Comparison of ENCODE assay signal across 1 cellular context in the genomic region with DNA sequence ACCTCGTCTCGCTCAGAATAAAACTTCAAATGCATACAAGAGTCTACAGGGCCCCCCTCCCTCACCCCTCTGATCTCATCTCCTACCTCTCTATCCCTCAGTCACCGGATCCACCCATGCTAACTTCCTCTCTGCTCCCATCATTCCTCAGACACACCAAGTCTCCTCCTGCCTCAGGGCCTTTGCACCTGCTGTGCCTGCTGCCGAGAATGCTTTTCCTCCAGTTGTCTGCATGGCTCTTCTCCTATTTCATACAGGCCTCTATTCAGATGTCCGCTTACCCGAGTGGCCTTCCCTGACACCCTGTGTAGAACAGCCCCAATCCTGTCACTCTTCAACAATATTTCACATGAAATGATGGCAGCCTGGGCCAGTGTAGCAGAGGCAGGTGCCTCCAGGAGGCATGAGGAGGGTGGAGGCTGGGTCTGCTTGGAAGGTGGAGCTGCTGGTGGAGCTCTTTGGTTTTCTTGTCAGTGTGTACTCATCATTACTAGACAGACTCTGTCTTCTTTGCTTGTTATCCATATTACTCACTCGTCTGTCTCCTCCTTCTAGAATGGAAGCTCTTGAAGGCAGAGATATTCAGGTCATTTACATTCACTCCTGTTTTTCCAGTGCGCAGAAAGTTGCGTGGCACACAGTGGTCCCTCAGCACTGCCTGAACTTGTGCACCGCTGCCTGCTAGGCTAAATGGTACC.
TF ChIP-seq lines count a peak whose summit lies in the region.

No MANE protein-coding gene starts in this region.

TF ChIP-seq in GM23338, 12 proteins besides CTCF, POLR2A, EP300 and RAD21:
- TF ChIP-seq ZNF331 (CRISPR knock-in tag; IDR thresholded peaks at IDR 0.05; ENCODE audit: low read depth) (no peak), EZH2phosphoT487 (IDR thresholded peaks at IDR 0.05; ENCODE audit: unreplicated experiment) (no peak), CREB1 (CRISPR knock-in tag; IDR thresholded peaks at IDR 0.05; ENCODE audit: low read depth) (no peak), NANOG (IDR thresholded peaks at IDR 0.05; ENCODE audit: borderline replicate concordance) (no peak), JUNB (IDR thresholded peaks at IDR 0.05; ENCODE audit: unreplicated experiment) (no peak), ZNF114 (CRISPR knock-in tag; IDR thresholded peaks at IDR 0.05) (no peak), STAT1 (IDR thresholded peaks at IDR 0.05; ENCODE audit: unreplicated experiment) (no peak), EZH2 (IDR thresholded peaks at IDR 0.05; ENCODE audit: low read depth, unreplicated experiment) (no peak), ETS1 (IDR thresholded peaks at IDR 0.05) (no peak), POLR2AphosphoS5 (IDR thresholded peaks at IDR 0.05; ENCODE audit: low read depth) (no peak)
- TF ChIP-seq, protein P1, sequence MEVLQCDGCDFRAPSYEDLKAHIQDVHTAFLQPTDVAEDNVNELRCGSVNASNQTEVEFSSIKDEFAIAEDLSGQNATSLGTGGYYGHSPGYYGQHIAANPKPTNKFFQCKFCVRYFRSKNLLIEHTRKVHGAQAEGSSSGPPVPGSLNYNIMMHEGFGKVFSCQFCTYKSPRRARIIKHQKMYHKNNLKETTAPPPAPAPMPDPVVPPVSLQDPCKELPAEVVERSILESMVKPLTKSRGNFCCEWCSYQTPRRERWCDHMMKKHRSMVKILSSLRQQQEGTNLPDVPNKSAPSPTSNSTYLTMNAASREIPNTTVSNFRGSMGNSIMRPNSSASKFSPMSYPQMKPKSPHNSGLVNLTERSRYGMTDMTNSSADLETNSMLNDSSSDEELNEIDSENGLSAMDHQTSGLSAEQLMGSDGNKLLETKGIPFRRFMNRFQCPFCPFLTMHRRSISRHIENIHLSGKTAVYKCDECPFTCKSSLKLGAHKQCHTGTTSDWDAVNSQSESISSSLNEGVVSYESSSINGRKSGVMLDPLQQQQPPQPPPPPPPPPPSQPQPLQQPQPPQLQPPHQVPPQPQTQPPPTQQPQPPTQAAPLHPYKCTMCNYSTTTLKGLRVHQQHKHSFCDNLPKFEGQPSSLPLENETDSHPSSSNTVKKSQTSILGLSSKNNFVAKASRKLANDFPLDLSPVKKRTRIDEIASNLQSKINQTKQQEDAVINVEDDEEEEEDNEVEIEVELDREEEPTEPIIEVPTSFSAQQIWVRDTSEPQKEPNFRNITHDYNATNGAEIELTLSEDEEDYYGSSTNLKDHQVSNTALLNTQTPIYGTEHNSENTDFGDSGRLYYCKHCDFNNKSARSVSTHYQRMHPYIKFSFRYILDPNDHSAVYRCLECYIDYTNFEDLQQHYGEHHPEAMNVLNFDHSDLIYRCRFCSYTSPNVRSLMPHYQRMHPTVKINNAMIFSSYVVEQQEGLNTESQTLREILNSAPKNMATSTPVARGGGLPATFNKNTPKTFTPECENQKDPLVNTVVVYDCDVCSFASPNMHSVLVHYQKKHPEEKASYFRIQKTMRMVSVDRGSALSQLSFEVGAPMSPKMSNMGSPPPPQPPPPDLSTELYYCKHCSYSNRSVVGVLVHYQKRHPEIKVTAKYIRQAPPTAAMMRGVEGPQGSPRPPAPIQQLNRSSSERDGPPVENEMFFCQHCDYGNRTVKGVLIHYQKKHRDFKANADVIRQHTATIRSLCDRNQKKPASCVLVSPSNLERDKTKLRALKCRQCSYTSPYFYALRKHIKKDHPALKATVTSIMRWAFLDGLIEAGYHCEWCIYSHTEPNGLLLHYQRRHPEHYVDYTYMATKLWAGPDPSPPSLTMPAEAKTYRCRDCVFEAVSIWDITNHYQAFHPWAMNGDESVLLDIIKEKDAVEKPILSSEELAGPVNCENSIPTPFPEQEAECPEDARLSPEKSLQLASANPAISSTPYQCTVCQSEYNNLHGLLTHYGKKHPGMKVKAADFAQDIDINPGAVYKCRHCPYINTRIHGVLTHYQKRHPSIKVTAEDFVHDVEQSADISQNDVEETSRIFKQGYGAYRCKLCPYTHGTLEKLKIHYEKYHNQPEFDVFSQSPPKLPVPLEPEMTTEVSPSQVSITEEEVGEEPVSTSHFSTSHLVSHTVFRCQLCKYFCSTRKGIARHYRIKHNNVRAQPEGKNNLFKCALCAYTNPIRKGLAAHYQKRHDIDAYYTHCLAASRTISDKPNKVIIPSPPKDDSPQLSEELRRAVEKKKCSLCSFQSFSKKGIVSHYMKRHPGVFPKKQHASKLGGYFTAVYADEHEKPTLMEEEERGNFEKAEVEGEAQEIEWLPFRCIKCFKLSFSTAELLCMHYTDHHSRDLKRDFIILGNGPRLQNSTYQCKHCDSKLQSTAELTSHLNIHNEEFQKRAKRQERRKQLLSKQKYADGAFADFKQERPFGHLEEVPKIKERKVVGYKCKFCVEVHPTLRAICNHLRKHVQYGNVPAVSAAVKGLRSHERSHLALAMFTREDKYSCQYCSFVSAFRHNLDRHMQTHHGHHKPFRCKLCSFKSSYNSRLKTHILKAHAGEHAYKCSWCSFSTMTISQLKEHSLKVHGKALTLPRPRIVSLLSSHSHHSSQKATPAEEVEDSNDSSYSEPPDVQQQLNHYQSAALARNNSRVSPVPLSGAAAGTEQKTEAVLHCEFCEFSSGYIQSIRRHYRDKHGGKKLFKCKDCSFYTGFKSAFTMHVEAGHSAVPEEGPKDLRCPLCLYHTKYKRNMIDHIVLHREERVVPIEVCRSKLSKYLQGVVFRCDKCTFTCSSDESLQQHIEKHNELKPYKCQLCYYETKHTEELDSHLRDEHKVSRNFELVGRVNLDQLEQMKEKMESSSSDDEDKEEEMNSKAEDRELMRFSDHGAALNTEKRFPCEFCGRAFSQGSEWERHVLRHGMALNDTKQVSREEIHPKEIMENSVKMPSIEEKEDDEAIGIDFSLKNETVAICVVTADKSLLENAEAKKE (CRISPR knock-in tag; IDR thresholded peaks at IDR 0.05) = no peak
- TF ChIP-seq, protein P2, sequence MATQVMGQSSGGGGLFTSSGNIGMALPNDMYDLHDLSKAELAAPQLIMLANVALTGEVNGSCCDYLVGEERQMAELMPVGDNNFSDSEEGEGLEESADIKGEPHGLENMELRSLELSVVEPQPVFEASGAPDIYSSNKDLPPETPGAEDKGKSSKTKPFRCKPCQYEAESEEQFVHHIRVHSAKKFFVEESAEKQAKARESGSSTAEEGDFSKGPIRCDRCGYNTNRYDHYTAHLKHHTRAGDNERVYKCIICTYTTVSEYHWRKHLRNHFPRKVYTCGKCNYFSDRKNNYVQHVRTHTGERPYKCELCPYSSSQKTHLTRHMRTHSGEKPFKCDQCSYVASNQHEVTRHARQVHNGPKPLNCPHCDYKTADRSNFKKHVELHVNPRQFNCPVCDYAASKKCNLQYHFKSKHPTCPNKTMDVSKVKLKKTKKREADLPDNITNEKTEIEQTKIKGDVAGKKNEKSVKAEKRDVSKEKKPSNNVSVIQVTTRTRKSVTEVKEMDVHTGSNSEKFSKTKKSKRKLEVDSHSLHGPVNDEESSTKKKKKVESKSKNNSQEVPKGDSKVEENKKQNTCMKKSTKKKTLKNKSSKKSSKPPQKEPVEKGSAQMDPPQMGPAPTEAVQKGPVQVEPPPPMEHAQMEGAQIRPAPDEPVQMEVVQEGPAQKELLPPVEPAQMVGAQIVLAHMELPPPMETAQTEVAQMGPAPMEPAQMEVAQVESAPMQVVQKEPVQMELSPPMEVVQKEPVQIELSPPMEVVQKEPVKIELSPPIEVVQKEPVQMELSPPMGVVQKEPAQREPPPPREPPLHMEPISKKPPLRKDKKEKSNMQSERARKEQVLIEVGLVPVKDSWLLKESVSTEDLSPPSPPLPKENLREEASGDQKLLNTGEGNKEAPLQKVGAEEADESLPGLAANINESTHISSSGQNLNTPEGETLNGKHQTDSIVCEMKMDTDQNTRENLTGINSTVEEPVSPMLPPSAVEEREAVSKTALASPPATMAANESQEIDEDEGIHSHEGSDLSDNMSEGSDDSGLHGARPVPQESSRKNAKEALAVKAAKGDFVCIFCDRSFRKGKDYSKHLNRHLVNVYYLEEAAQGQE (IDR thresholded peaks at IDR 0.05; ENCODE audit: unreplicated experiment) = no peak
